27 cellular contexts compared by ENCODE assay signal in the genomic region with DNA sequence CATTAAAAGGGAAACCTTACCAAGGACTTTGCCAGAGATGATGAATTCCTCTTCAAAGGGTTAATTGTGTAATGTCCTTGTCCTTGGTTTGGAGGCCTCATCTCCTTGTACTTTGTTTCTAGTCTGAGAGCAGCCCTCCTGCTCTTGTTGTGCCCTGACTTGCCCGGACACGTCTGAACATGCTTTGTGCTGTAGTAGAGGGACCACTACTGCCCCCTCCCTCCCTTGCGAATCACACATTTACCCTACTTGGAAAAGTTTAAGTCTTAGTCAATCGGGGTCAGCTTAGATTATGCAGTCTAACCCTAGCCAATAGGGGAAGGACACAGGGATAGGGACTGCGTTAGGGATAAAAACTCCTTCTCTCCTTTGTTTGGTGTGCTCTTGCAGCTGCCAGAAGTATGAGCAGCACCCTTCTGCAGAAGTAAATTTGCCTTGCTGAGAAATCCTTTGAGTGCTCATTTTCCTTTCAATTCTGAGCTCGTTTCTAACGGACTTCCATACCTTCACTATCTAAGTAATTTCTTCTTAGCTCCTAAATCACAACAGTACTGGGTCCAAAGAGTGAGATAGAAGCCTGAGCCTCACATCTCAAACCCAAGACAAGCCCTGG. TPM values are rescaled to one million over a fixed set of nuclear protein-coding genes. Genes with fewer than 3 reads are reported as not detected.
"Had no signal": no experiment of that assay in that cellular context is flagged by ENCODE, and none has a peak within 500 bp of the region (broad histone marks: within the 10 kb centered on the region; RNA-seq: fewer than 3 reads in every experiment).

No MANE protein-coding gene starts in this region.

- H3K4me1 Mint-ChIP-seq: activated naive CD8-positive, alpha-beta T cell treated with anti-CD3 and anti-CD28 coated beads, Interleukin-2, amount 50 U/mL, for 24 hours had no signal

- H3K4me3 Mint-ChIP-seq: activated CD8-positive, alpha-beta T cell treated with anti-CD3 and anti-CD28 coated beads, Interleukin-2, amount 10 ng/mL, durations not matched to agents 7 days and 5 days; activated naive CD8-positive, alpha-beta T cell treated with anti-CD3 and anti-CD28 coated beads, Interleukin-2, amount 50 U/mL, for 24 hours had no signal

- DNase-seq: activated CD4-positive, alpha-beta T cell treated with anti-CD3 and anti-CD28 coated beads for 48 hours; activated CD4-positive, alpha-beta T cell treated with anti-CD3 and anti-CD28 coated beads, Interleukin-2, amount 50 U/mL, for 4 hours; activated CD4-positive, CD25-positive, alpha-beta regulatory T cell treated with anti-CD3 and anti-CD28 coated beads, Interleukin-2, amount 50 U/mL, for 72 hours; activated CD8-positive, alpha-beta memory T cell treated with anti-CD3 and anti-CD28 coated beads, Interleukin-2, amount 50 U/mL, for 48 hours; activated CD8-positive, alpha-beta T cell treated with anti-CD3 and anti-CD28 coated beads, Interleukin-2, amount 10 ng/mL, durations not matched to agents 7 days and 5 days; activated naive CD8-positive, alpha-beta T cell treated with anti-CD3 and anti-CD28 coated beads, Interleukin-2, amount 50 U/mL, for 24 hours; activated T-cell treated with anti-CD3 and anti-CD28 coated beads, Interleukin-2, amount 50 U/mL, for 1 hour; amygdala; cerebellar nuclear complex; KG1; NCI-H1092; NCI-H1417; NCI-H1930; NCI-H345; NCI-H510A; NCI-H69; NK-92 treated with Interleukin-12 subunit alpha and Interleukin-12 subunit beta, amount 100 ng/mL, for 24 hours; OCI-M1; RPMI8226; SK-N-SH; T-helper 1 cell had no signal

- H3K27ac Mint-ChIP-seq: activated CD8-positive, alpha-beta T cell treated with anti-CD3 and anti-CD28 coated beads, Interleukin-2, amount 10 ng/mL, durations not matched to agents 7 days and 5 days; activated naive CD4-positive, alpha-beta T cell treated with anti-CD3 and anti-CD28 coated beads, Interleukin-2, amount 50 U/mL, for 72 hours; activated naive CD8-positive, alpha-beta T cell treated with anti-CD3 and anti-CD28 coated beads, Interleukin-2, amount 50 U/mL, for 24 hours had no signal

RNA-seq across cellular contexts. Expression of a gene that starts 26.4 kb away (rescaled TPM):
- total RNA-seq: activated CD8-positive, alpha-beta T cell treated with anti-CD3 and anti-CD28 coated beads, Interleukin-2, amount 10 ng/mL, durations not matched to agents 7 days and 5 days; activated naive CD4-positive, alpha-beta T cell treated with anti-CD3 and anti-CD28 coated beads, Interleukin-2, amount 50 U/mL, for 72 hours; cardiac septum; LHCN-M2; M059J; Right ventricle myocardium inferior; T-helper 2 cell treated with Interferon-gamma antibody and Interleukin-4, amounts not matched to agents 100 ng/mL and 5 ng/mL, for 36 hours had no signal
